ENCODE assay signal across 1 cellular context in genomic region chr6:25025248-25025918, GRCh38.
TF ChIP-seq lines count a peak whose summit lies in the region.

No MANE protein-coding gene starts in this region.

TF ChIP-seq in IMR-90, 13 proteins besides CTCF, POLR2A, EP300 and RAD21:
- TF ChIP-seq MAFK (IDR thresholded peaks at IDR 0.05; ENCODE audit: low read depth, low read length) (peak; percentile 92), SMC3 (IDR thresholded peaks at IDR 0.05; ENCODE audit: low read depth, low read length) (no peak)
TF ChIP-seq in IMR-90: peak in this region for 1.
